ENCODE assay signal across 22 cellular contexts in genomic region chr2:129492528-129492927, GRCh38.
DNase-seq lines count a peak whose midpoint lies in the region; ATAC-seq and TF ChIP-seq lines count a peak whose summit lies in the region.
"Had no signal": no experiment of that assay in that cellular context is flagged by ENCODE, and none has a peak within 500 bp of the region (broad histone marks: within the 10 kb centered on the region; RNA-seq: fewer than 3 reads in every experiment).

No MANE protein-coding gene starts in this region.

- no peak for TF ChIP-seq CTCF in GM23338 (conservative IDR thresholded peaks at IDR 0.05; ENCODE audit: low read depth in 2 of 2)
- TF ChIP-seq CTCF in osteoblast (IDR thresholded peaks at IDR 0.05; ENCODE audit: extremely low read depth, low read depth, low read length) = no peak
- TF ChIP-seq CTCF in RWPE1 (conservative IDR thresholded peaks at IDR 0.05; ENCODE audit: low read depth) = no peak

- no peak overlapping the region for H3K27ac Mint-ChIP-seq in GM23338
- no peak overlapping the region for H3K27ac Mint-ChIP-seq in stimulated activated naive CD8-positive, alpha-beta T cell treated with anti-CD3 and anti-CD28 coated beads, Interleukin-15, amount 100 ng/mL, for 72 hours
- H3K27ac Mint-ChIP-seq: B cell; CD4-positive, CD25-positive, alpha-beta regulatory T cell; CD8-positive, alpha-beta T cell; H9 had no signal

- no peaks in the 10 kb centered on the region for H4K20me1 ChIP-seq in GM23338 (replicated peaks; ENCODE audit: insufficient read depth)
- no peaks in the 10 kb centered on the region for H4K20me1 ChIP-seq in osteoblast (ENCODE audit: insufficient read depth, low read length)
- H4K20me1 ChIP-seq: BLaER1 had no signal

- no peak overlapping the region for H3K4me3 Mint-ChIP-seq in GM23338
- H3K4me3 Mint-ChIP-seq in stimulated activated naive CD8-positive, alpha-beta T cell treated with anti-CD3 and anti-CD28 coated beads, Interleukin-15, amount 100 ng/mL, for 72 hours = no peak overlapping the region
- H3K4me3 Mint-ChIP-seq: B cell; CD4-positive, CD25-positive, alpha-beta regulatory T cell; CD8-positive, alpha-beta T cell; H9 had no signal

- CTCF ChIA-PET in RWPE1 (lab: Yijun Ruan, JAX) = no interaction called here

- no peaks in the 10 kb centered on the region for H3K4me1 Mint-ChIP-seq in GM23338
- H3K4me1 Mint-ChIP-seq in stimulated activated naive CD8-positive, alpha-beta T cell treated with anti-CD3 and anti-CD28 coated beads, Interleukin-15, amount 100 ng/mL, for 72 hours = no peaks in the 10 kb centered on the region
- H3K4me1 Mint-ChIP-seq: B cell; CD4-positive, CD25-positive, alpha-beta regulatory T cell; H9 had no signal

- ATAC-seq in GM23338 = no peak
- no peak for ATAC-seq in stimulated activated naive CD8-positive, alpha-beta T cell treated with anti-CD3 and anti-CD28 coated beads, Interleukin-15, amount 100 ng/mL, for 72 hours
- no peak for ATAC-seq in HG03045 (IDR thresholded peaks at IDR 0.05; ENCODE audit: unreplicated experiment)
- ATAC-seq: CD8-positive, alpha-beta T cell; GM12878; HCT116 had no signal

- H3K4me3 ChIP-seq in GM23338 (no peak overlapping the region), osteoblast (ENCODE audit: insufficient read depth, low read length) (no peak overlapping the region)
- H3K4me3 ChIP-seq: BLaER1, GM12878, GM23248 had no signal

- H3K4me2 ChIP-seq in GM23338 = no peak overlapping the region
- no peak overlapping the region for H3K4me2 ChIP-seq in osteoblast (ENCODE audit: insufficient read depth, low read length)
- H3K4me2 ChIP-seq: BLaER1 had no signal

- H2AFZ ChIP-seq in GM23338 (peak overlapping the region; percentile 32; the same call in 1 of the 2 replicates), osteoblast (ENCODE audit: low read length) (no peak overlapping the region)
- H2AFZ ChIP-seq: GM23248 had no signal

- peaks cover 3% of the 10 kb centered on the region for H3K27me3 Mint-ChIP-seq in GM23338 (ENCODE audit: insufficient read depth, low read depth, poor library complexity)
- peaks cover 12% of the 10 kb centered on the region for H3K27me3 Mint-ChIP-seq in stimulated activated naive CD8-positive, alpha-beta T cell treated with anti-CD3 and anti-CD28 coated beads, Interleukin-15, amount 100 ng/mL, for 72 hours
- H3K27me3 Mint-ChIP-seq: CD4-positive, CD25-positive, alpha-beta regulatory T cell had no signal

- no peaks in the 10 kb centered on the region for H3F3A ChIP-seq in GM23338 (replicated peaks; ENCODE audit: low read depth)

- no peaks in the 10 kb centered on the region for H3K9me3 ChIP-seq in osteoblast (ENCODE audit: low read depth, low read length)
- H3K9me3 ChIP-seq: BLaER1 had no signal

- H3K36me3 ChIP-seq in GM23338 (ENCODE audit: insufficient read depth) = no peaks in the 10 kb centered on the region
- H3K36me3 ChIP-seq in osteoblast (ENCODE audit: insufficient read depth, low read length) = no peaks in the 10 kb centered on the region
- H3K36me3 ChIP-seq: BLaER1 had no signal

- H3K27ac ChIP-seq in GM23338 (ENCODE audit: low read depth) = no peak overlapping the region
- no peak overlapping the region for H3K27ac ChIP-seq in osteoblast (ENCODE audit: low read depth, low read length)
- no peak overlapping the region for H3K27ac ChIP-seq in RWPE1
- H3K27ac ChIP-seq: 22Rv1, BLaER1, C4-2B, GM23248 had no signal

- H3K27me3 ChIP-seq in GM23338 (ENCODE audit: insufficient read depth) = no peaks in the 10 kb centered on the region
- H3K27me3 ChIP-seq in osteoblast (ENCODE audit: insufficient read depth, low read length) = no peaks in the 10 kb centered on the region
- H3K27me3 ChIP-seq: BLaER1 had no signal

- H3K4me1 ChIP-seq in GM23338 (ENCODE audit: insufficient read depth) = no peaks in the 10 kb centered on the region
- H3K4me1 ChIP-seq in osteoblast (ENCODE audit: insufficient read depth, low read length) = no peaks in the 10 kb centered on the region

- DNase-seq in NCI-H524 (lab: John Stamatoyannopoulos, UW) (peak; percentile 21 to 46), NCI-H524 treated with DMSO at 0.1 percent for 48 hours (lab: John Stamatoyannopoulos, UW) (no peak), GM23338 (ENCODE audit: low spot score) (no peak), NCI-H2171 (lab: John Stamatoyannopoulos, UW) (peak; percentile 2), osteoblast (ENCODE audit: insufficient read length, low spot score, missing footprints) (peak; percentile 23), RWPE1 (ENCODE audit: low spot score) (no peak)
- no peak for DNase-seq in stimulated activated naive CD8-positive, alpha-beta T cell treated with anti-CD3 and anti-CD28 coated beads, Interleukin-15, amount 100 ng/mL, for 72 hours
- DNase-seq: CD4-positive, CD25-positive, alpha-beta regulatory T cell; CD8-positive, alpha-beta T cell; DMS 273 treated with DMSO at 0.1 percent for 48 hours; DMS79; EL; GDM1; GM23248; H9 had no signal

- H3K9me3 Mint-ChIP-seq in GM23338 = no peaks in the 10 kb centered on the region
- peaks cover 0 to 5% of the 10 kb centered on the region in 2 donors for H3K9me3 Mint-ChIP-seq in stimulated activated naive CD8-positive, alpha-beta T cell treated with anti-CD3 and anti-CD28 coated beads, Interleukin-15, amount 100 ng/mL, for 72 hours
- H3K9me3 Mint-ChIP-seq: CD8-positive, alpha-beta T cell; H9 had no signal

- POLR2A ChIA-PET in RWPE1 (lab: Yijun Ruan, JAX; ENCODE audit: low non-redundant PET) = no interaction called here

- H3K36me3 Mint-ChIP-seq in GM23338 (ENCODE audit: low read depth) = no peaks in the 10 kb centered on the region
- H3K36me3 Mint-ChIP-seq: CD4-positive, CD25-positive, alpha-beta regulatory T cell; CD8-positive, alpha-beta T cell had no signal

- no peaks in the 10 kb centered on the region for H3K79me2 ChIP-seq in GM23338 (replicated peaks; ENCODE audit: insufficient read depth)
- H3K79me2 ChIP-seq in osteoblast (ENCODE audit: insufficient read depth, low read length) = no peaks in the 10 kb centered on the region

- H3K9me2 ChIP-seq in GM23338 (ENCODE audit: insufficient read depth) = no peaks in the 10 kb centered on the region

TF ChIP-seq in GM23338, 12 proteins besides CTCF, POLR2A, EP300 and RAD21 (continues in another document):
- TF ChIP-seq EZH2 (IDR thresholded peaks at IDR 0.05; ENCODE audit: low read depth, unreplicated experiment) = no peak
- no peak for TF ChIP-seq STAT1 (IDR thresholded peaks at IDR 0.05; ENCODE audit: unreplicated experiment)
- no peak for TF ChIP-seq ZNF462 (CRISPR knock-in tag; IDR thresholded peaks at IDR 0.05)
- no peak for TF ChIP-seq ZNF114 (CRISPR knock-in tag; IDR thresholded peaks at IDR 0.05)

Comparison
In these comparisons a context has a peak if more than half of its experiments do, and no peak if none do; other contexts are left out.
1. DNase-seq: peak in NCI-H524 (2 of 2), NCI-H2171 (single experiment) and osteoblast (single experiment); none in NCI-H524 treated with DMSO at 0.1 percent for 48 hours (single experiment), GM23338 (single experiment), stimulated activated naive CD8-positive, alpha-beta T cell treated with anti-CD3 and anti-CD28 coated beads, Interleukin-15, amount 100 ng/mL, for 72 hours (0 of 2) and RWPE1 (single experiment).